8 cellular contexts compared by ENCODE assay signal in the genomic region with DNA sequence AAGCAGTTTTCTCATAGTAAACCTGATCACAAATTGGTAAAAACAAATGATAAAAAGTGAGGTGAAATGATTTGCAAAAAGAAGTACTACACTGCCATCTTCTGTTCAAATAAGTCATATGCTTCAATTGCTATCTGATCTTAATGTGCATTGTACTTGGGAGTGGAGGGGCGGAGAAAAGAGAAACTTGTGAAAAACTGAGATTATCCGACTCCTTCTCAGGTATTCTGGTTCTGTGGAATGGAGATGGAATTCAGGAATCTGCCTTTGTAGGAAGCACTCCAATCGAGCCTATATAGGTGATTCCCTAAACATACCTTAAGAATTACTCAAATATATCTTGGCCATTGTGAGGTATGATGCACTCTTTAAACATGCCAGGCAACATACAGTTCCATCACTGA.
DNase-seq lines count a peak whose midpoint lies in the region; ATAC-seq, FAIRE-seq and TF ChIP-seq lines count a peak whose summit lies in the region.

No MANE protein-coding gene starts in this region.

- no peaks in the 10 kb centered on the region for H3K9me1 ChIP-seq in keratinocyte (ENCODE audit: control insufficient read depth, extremely low read depth, insufficient read depth, low read length)

- TF ChIP-seq CTCF in C4-2B (conservative IDR thresholded peaks at IDR 0.05), result peak; percentile 53
- peak in 2 of 3 experiments; percentile 34 to 49 for TF ChIP-seq CTCF in keratinocyte (optimal IDR thresholded peaks at IDR 0.05 in 1 of 3, IDR thresholded peaks at IDR 0.05 in 1 of 3, conservative IDR thresholded peaks at IDR 0.05 in 1 of 3; ENCODE audit: extremely low read depth in 1 of 3, insufficient read depth in 2 of 3, low read length in 3 of 3)

- H4K20me1 ChIP-seq in Karpas-422 (ENCODE audit: insufficient read depth, low read depth, low read length), result no peaks in the 10 kb centered on the region
- H4K20me1 ChIP-seq in keratinocyte (ENCODE audit: control insufficient read depth, extremely low read depth, insufficient read depth, low read length), result no peaks in the 10 kb centered on the region

- peaks cover 4 to 20% (median 6%) of the 10 kb centered on the region in 6 donors for H3K9me3 Mint-ChIP-seq in immature natural killer cell
- no peaks in the 10 kb centered on the region for H3K9me3 Mint-ChIP-seq in activated naive CD8-positive, alpha-beta T cell treated with anti-CD3 and anti-CD28 coated beads, Interleukin-2, amount 50 U/mL, for 24 hours

- H3K27me3 Mint-ChIP-seq in immature natural killer cell (ENCODE audit: low read depth in 3 of 3), result peaks cover 2 to 5% (median 5%) of the 10 kb centered on the region in 3 donors
- H3K27me3 Mint-ChIP-seq in activated naive CD8-positive, alpha-beta T cell treated with anti-CD3 and anti-CD28 coated beads, Interleukin-2, amount 50 U/mL, for 24 hours, result peaks cover 2% of the 10 kb centered on the region

- H3K36me3 Mint-ChIP-seq in immature natural killer cell, result no peaks in the 10 kb centered on the region
- H3K36me3 Mint-ChIP-seq in activated naive CD8-positive, alpha-beta T cell treated with anti-CD3 and anti-CD28 coated beads, Interleukin-2, amount 50 U/mL, for 24 hours (ENCODE audit: low read depth), result no peaks in the 10 kb centered on the region

- no peaks in the 10 kb centered on the region for H3K4me1 Mint-ChIP-seq in immature natural killer cell
- H3K4me1 Mint-ChIP-seq in activated naive CD8-positive, alpha-beta T cell treated with anti-CD3 and anti-CD28 coated beads, Interleukin-2, amount 50 U/mL, for 24 hours, result no peaks in the 10 kb centered on the region

- H3K4me2 ChIP-seq in Karpas-422 (ENCODE audit: low read depth, low read length, poor library complexity, severe bottlenecking), result no peak overlapping the region
- peak overlapping the region; percentile 58 for H3K4me2 ChIP-seq in keratinocyte (ENCODE audit: control insufficient read depth, extremely low read depth, insufficient read depth, low read depth, low read length)

- H3K4me1 ChIP-seq in Karpas-422 (ENCODE audit: low read length) (peaks cover 7% of the 10 kb centered on the region), keratinocyte (ENCODE audit: control insufficient read depth, extremely low read depth, insufficient read depth, low read length) (peaks cover 4% of the 10 kb centered on the region)

- no peaks in the 10 kb centered on the region for H3K79me2 ChIP-seq in Karpas-422 (ENCODE audit: low read length)
- no peaks in the 10 kb centered on the region for H3K79me2 ChIP-seq in keratinocyte (ENCODE audit: control insufficient read depth, insufficient read depth, low read length)

- peak; percentile 74 for ATAC-seq in GM21360 (IDR thresholded peaks at IDR 0.05; ENCODE audit: unreplicated experiment)
- no peak for ATAC-seq in HG03280 (IDR thresholded peaks at IDR 0.05; ENCODE audit: unreplicated experiment)
- no peak for ATAC-seq in activated naive CD8-positive, alpha-beta T cell treated with anti-CD3 and anti-CD28 coated beads, Interleukin-2, amount 50 U/mL, for 24 hours

- dilution Hi-C loops in keratinocyte (cut with MboI; ENCODE audit: extremely low pct_ligation_motif_present, low sequenced_read_pairs), result no loop called here

- no peak overlapping the region for H3K27ac Mint-ChIP-seq in immature natural killer cell
- H3K27ac Mint-ChIP-seq in activated naive CD8-positive, alpha-beta T cell treated with anti-CD3 and anti-CD28 coated beads, Interleukin-2, amount 50 U/mL, for 24 hours, result no peak overlapping the region

- peak; percentile 68 for FAIRE-seq in keratinocyte (lab: Jason Lieb, UNC)

- H3K9me2 ChIP-seq in Karpas-422 (replicated peaks; ENCODE audit: insufficient read depth, low read length), result no peaks in the 10 kb centered on the region

- H3K27me3 ChIP-seq in Karpas-422 (ENCODE audit: low read length) (no peaks in the 10 kb centered on the region), keratinocyte (ENCODE audit: control insufficient read depth, extremely low read depth, insufficient read depth, low read length) (no peaks in the 10 kb centered on the region)

- H3K36me3 ChIP-seq in Karpas-422 (ENCODE audit: insufficient read depth, low read length) (no peaks in the 10 kb centered on the region), keratinocyte (ENCODE audit: control insufficient read depth in 2 of 2, extremely low read depth in 1 of 2, insufficient read depth in 2 of 2, low read length in 2 of 2) (no peaks in the 10 kb centered on the region)

- H3K9ac ChIP-seq in Karpas-422 (ENCODE audit: low read length), result no peak overlapping the region
- no peak overlapping the region for H3K9ac ChIP-seq in keratinocyte (ENCODE audit: control insufficient read depth, extremely low read depth, insufficient read depth, low read length)

- H3K9me3 ChIP-seq in Karpas-422 (ENCODE audit: low read length) (no peaks in the 10 kb centered on the region), keratinocyte (ENCODE audit: control insufficient read depth, low read depth, low read length) (no peaks in the 10 kb centered on the region)

- no peak overlapping the region for H3K4me3 Mint-ChIP-seq in immature natural killer cell
- no peak overlapping the region for H3K4me3 Mint-ChIP-seq in activated naive CD8-positive, alpha-beta T cell treated with anti-CD3 and anti-CD28 coated beads, Interleukin-2, amount 50 U/mL, for 24 hours

- H3K27ac ChIP-seq in C4-2B (no peak overlapping the region), Karpas-422 (ENCODE audit: low read length) (no peak overlapping the region), keratinocyte (ENCODE audit: control insufficient read depth, insufficient read depth, low read length) (no peak overlapping the region)

- H3K4me3 ChIP-seq in Karpas-422 (ENCODE audit: low read length) (no peak overlapping the region), keratinocyte (ENCODE audit: control insufficient read depth in 2 of 3, extremely low read depth in 1 of 3, insufficient read depth in 2 of 3, low read depth in 1 of 3, low read length in 3 of 3) (peak overlapping the region in 1 of 3 experiments; percentile 16)

- DNase-seq in Karpas-422, result peak; percentile 74
- DNase-seq in SK-N-DZ (ENCODE audit: low spot score), result peak; percentile 72
- peak; percentile 53 for DNase-seq in keratinocyte (ENCODE audit: low read depth, low spot score)
- DNase-seq in immature natural killer cell, result no peak
- DNase-seq in activated naive CD8-positive, alpha-beta T cell treated with anti-CD3 and anti-CD28 coated beads, Interleukin-2, amount 50 U/mL, for 24 hours, result no peak

- H2AFZ ChIP-seq in Karpas-422 (ENCODE audit: low read length) (no peak overlapping the region), keratinocyte (ENCODE audit: control insufficient read depth, low read length) (peak overlapping the region; percentile 28)

Comparison
In these comparisons a context has a peak if more than half of its experiments do, and no peak if none do; other contexts are left out.
1. DNase-seq: peak in Karpas-422 (single experiment), SK-N-DZ (single experiment) and keratinocyte (single experiment); none in immature natural killer cell (0 of 3) and activated naive CD8-positive, alpha-beta T cell treated with anti-CD3 and anti-CD28 coated beads, Interleukin-2, amount 50 U/mL, for 24 hours (single experiment).